ENCODE assay signal across 8 cellular contexts in the genomic region with DNA sequence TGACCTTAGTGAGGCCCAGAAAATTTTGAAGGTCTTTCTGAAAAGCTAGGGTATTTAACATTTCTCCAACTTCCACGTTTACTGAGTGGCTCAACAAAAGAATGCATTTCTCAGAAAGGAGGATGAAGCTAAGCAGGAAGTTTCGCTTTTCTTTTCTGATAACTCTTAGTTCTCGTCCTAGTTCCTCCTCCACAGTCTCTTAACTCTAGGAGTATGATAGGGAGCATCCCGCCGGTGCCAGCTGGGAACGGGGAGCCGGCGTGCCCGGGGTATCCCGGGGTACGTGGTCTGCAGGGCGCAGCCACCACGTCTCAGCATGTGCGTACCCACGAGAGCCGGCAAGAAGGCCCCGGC. TPM values are rescaled to one million over a fixed set of nuclear protein-coding genes. Genes with fewer than 3 reads are reported as not detected.
DNase-seq lines count a peak whose midpoint lies in the region; ATAC-seq and TF ChIP-seq lines count a peak whose summit lies in the region.

No MANE protein-coding gene starts in this region.

- H3K27ac Mint-ChIP-seq in activated CD8-positive, alpha-beta T cell treated with anti-CD3 and anti-CD28 coated beads, Interleukin-2, amount 10 ng/mL, durations not matched to agents 7 days and 5 days: peak overlapping the region; percentile 97

- H3K4me1 Mint-ChIP-seq in activated CD8-positive, alpha-beta T cell treated with anti-CD3 and anti-CD28 coated beads, Interleukin-2, amount 10 ng/mL, durations not matched to agents 7 days and 5 days (ENCODE audit: low read depth): peaks cover 61% of the 10 kb centered on the region

- peak overlapping the region; percentile 78 for H2AFZ ChIP-seq in smooth muscle cell (ENCODE audit: low read depth)

- H3K4me3 Mint-ChIP-seq in activated CD8-positive, alpha-beta T cell treated with anti-CD3 and anti-CD28 coated beads, Interleukin-2, amount 10 ng/mL, durations not matched to agents 7 days and 5 days: peak overlapping the region; percentile 98

- no peaks in the 10 kb centered on the region for H3K27me3 Mint-ChIP-seq in activated CD8-positive, alpha-beta T cell treated with anti-CD3 and anti-CD28 coated beads, Interleukin-2, amount 10 ng/mL, durations not matched to agents 7 days and 5 days (ENCODE audit: low read depth)

- H3K9me3 ChIP-seq in right atrium auricular region: no peaks in the 10 kb centered on the region
- no peaks in the 10 kb centered on the region for H3K9me3 ChIP-seq in smooth muscle cell (replicated peaks; ENCODE audit: low read depth)

- POLR2A ChIA-PET in activated CD8-positive, alpha-beta T cell treated with anti-CD3 and anti-CD28 coated beads, Interleukin-2, amount 10 ng/mL, durations not matched to agents 7 days and 5 days (lab: Charles Lee): interaction anchor here (0.6 to 5.6 kb wide), 21 partner anchors 9 to 1544 kb away, joined by 3 to 88 read pairs (median 6); partner anchors contain the start of genes ADAT1, CFDP1, GABARAPL2 and MON1B

- H4K20me1 ChIP-seq in smooth muscle cell (ENCODE audit: low read depth): peaks cover 63% of the 10 kb centered on the region

- CTCF ChIA-PET in activated CD8-positive, alpha-beta T cell treated with anti-CD3 and anti-CD28 coated beads, Interleukin-2, amount 10 ng/mL, durations not matched to agents 7 days and 5 days (lab: Charles Lee): interaction anchor here (0.7 to 3.5 kb wide), 11 partner anchors 9 to 663 kb away, joined by 3 to 25 read pairs (median 3); partner anchors contain the start of genes ADAT1, TMEM170A, TMEM231 and WDR59

- no peaks in the 10 kb centered on the region for H3F3A ChIP-seq in smooth muscle cell (ENCODE audit: low read depth)

- peak overlapping the region; percentile 96 to 99 for H3K27ac ChIP-seq in right atrium auricular region
- peak overlapping the region; percentile 85 for H3K27ac ChIP-seq in smooth muscle cell (ENCODE audit: low read depth)

- peak overlapping the region; percentile 98 for H3K4me2 ChIP-seq in smooth muscle cell

- H3K79me2 ChIP-seq in smooth muscle cell (ENCODE audit: low read depth): peaks cover 88% of the 10 kb centered on the region

- under 1% methylated on average over 17 of the region's 17 CpGs for WGBS in smooth muscle cell (ENCODE audit: low lambda C conversion rate)

- peak overlapping the region; percentile 81 for H3K9ac ChIP-seq in smooth muscle cell (ENCODE audit: low read depth)

- H3K27me3 ChIP-seq in right atrium auricular region (no peaks in the 10 kb centered on the region), smooth muscle cell (ENCODE audit: low read depth) (no peaks in the 10 kb centered on the region)

- DNase-seq in NOMO-1 treated with DMSO at 0.1 percent for 48 hours (lab: John Stamatoyannopoulos, UW; ENCODE audit: unreplicated experiment): peak; percentile 13
- no peak for DNase-seq in NOMO-1 treated with dmso at 0.1 percent for 144 hours (lab: John Stamatoyannopoulos, UW; ENCODE audit: unreplicated experiment)
- no peak for DNase-seq in activated CD8-positive, alpha-beta T cell treated with anti-CD3 and anti-CD28 coated beads, Interleukin-2, amount 10 ng/mL, durations not matched to agents 7 days and 5 days
- DNase-seq in right atrium auricular region (ENCODE audit: low spot score): no peak
- DNase-seq in smooth muscle cell (lab: John Stamatoyannopoulos, UW; ENCODE audit: unreplicated experiment): no peak
- no peak for DNase-seq in cortex of kidney (lab: John Stamatoyannopoulos, UW)
- DNase-seq in midbrain (lab: John Stamatoyannopoulos, UW): no peak

- H3K4me3 ChIP-seq in right atrium auricular region: peak overlapping the region; percentile 90 to 92
- peak overlapping the region; percentile 89 for H3K4me3 ChIP-seq in smooth muscle cell

- H3K36me3 Mint-ChIP-seq in activated CD8-positive, alpha-beta T cell treated with anti-CD3 and anti-CD28 coated beads, Interleukin-2, amount 10 ng/mL, durations not matched to agents 7 days and 5 days (ENCODE audit: low read depth): peaks cover 58% of the 10 kb centered on the region

- no peak for TF ChIP-seq CTCF in right atrium auricular region (IDR thresholded peaks at IDR 0.05)
- no peak for TF ChIP-seq CTCF in smooth muscle cell (IDR thresholded peaks at IDR 0.05; ENCODE audit: borderline replicate concordance, insufficient read depth, poor library complexity, severe bottlenecking)

- H3K9me3 Mint-ChIP-seq in activated CD8-positive, alpha-beta T cell treated with anti-CD3 and anti-CD28 coated beads, Interleukin-2, amount 10 ng/mL, durations not matched to agents 7 days and 5 days (ENCODE audit: insufficient read depth): no peaks in the 10 kb centered on the region

- H3K4me1 ChIP-seq in right atrium auricular region (peaks cover 0 to 50% of the 10 kb centered on the region in 2 donors), smooth muscle cell (ENCODE audit: low read depth) (peaks cover 28% of the 10 kb centered on the region)

- peak; percentile 25 for ATAC-seq in HG03045 (IDR thresholded peaks at IDR 0.05; ENCODE audit: unreplicated experiment)
- peak; percentile 26 for ATAC-seq in activated CD8-positive, alpha-beta T cell treated with anti-CD3 and anti-CD28 coated beads, Interleukin-2, amount 10 ng/mL, durations not matched to agents 7 days and 5 days

- H3K36me3 ChIP-seq in right atrium auricular region (peaks cover 5% of the 10 kb centered on the region), smooth muscle cell (ENCODE audit: low read depth) (no peaks in the 10 kb centered on the region)

RNA-seq across cellular contexts. Expression of gene KARS1, which starts 0.3 kb away (rescaled TPM):
- 100 to 1,000 TPM; 208 TPM for total RNA-seq in activated CD8-positive, alpha-beta T cell treated with anti-CD3 and anti-CD28 coated beads, Interleukin-2, amount 10 ng/mL, durations not matched to agents 7 days and 5 days
- 100 to 1,000 TPM in 1 of 2 donors, 10 to 100 TPM in 1; 88.9 to 100 TPM for total RNA-seq in right atrium auricular region
- total RNA-seq in smooth muscle cell: 98.8 and 108 TPM in 2 replicates
- 101 and 109 TPM in 2 replicates for polyA plus RNA-seq in smooth muscle cell

RNA-seq across cellular contexts. Expression of gene TERF2IP, which starts 0.5 kb away (rescaled TPM):
- 10 to 100 TPM; 61.4 to 63.2 TPM for total RNA-seq in activated CD8-positive, alpha-beta T cell treated with anti-CD3 and anti-CD28 coated beads, Interleukin-2, amount 10 ng/mL, durations not matched to agents 7 days and 5 days
- total RNA-seq in right atrium auricular region: 10 to 100 TPM; 77.8 to 81.8 TPM
- 51.0 and 56.6 TPM in 2 replicates for total RNA-seq in smooth muscle cell
- 83.0 and 86.6 TPM in 2 replicates for polyA plus RNA-seq in smooth muscle cell

RNA-seq across cellular contexts. Expression of gene ADAT1, which starts 24.0 kb away (rescaled TPM):
- 10 to 100 TPM; 51.8 to 51.9 TPM for total RNA-seq in activated CD8-positive, alpha-beta T cell treated with anti-CD3 and anti-CD28 coated beads, Interleukin-2, amount 10 ng/mL, durations not matched to agents 7 days and 5 days
- total RNA-seq in right atrium auricular region: 10 to 100 TPM; 20.4 to 23.7 TPM
- 27.8 and 35.9 TPM in 2 replicates for total RNA-seq in smooth muscle cell
- 13.4 and 19.5 TPM in 2 replicates for polyA plus RNA-seq in smooth muscle cell

RNA-seq across cellular contexts. Expression of gene CPHXL2, which starts 29.7 kb away (rescaled TPM):
- total RNA-seq in activated CD8-positive, alpha-beta T cell treated with anti-CD3 and anti-CD28 coated beads, Interleukin-2, amount 10 ng/mL, durations not matched to agents 7 days and 5 days: not detected
- total RNA-seq in right atrium auricular region (not detected), smooth muscle cell (not detected in 2 replicates)
- polyA plus RNA-seq in smooth muscle cell: not detected in 2 replicates

RNA-seq across cellular contexts. Expression of gene DUXB, which starts 54.1 kb away (rescaled TPM):
- total RNA-seq in activated CD8-positive, alpha-beta T cell treated with anti-CD3 and anti-CD28 coated beads, Interleukin-2, amount 10 ng/mL, durations not matched to agents 7 days and 5 days: not detected
- total RNA-seq in right atrium auricular region: not detected
- not detected in 2 replicates for total RNA-seq in smooth muscle cell
- not detected in 2 replicates for polyA plus RNA-seq in smooth muscle cell
